Comparison of ENCODE assay signal across 26 cellular contexts in genomic region chr10:55351431-55351830, GRCh38.
"Had no signal": no experiment of that assay in that cellular context is flagged by ENCODE, and none has a peak within 500 bp of the region (broad histone marks: within the 10 kb centered on the region; RNA-seq: fewer than 3 reads in every experiment).

No MANE protein-coding gene starts in this region.

- H3K9me3 Mint-ChIP-seq: dendritic cell treated with granulocyte-macrophage colony-stimulating factor and Interleukin-4, amounts not matched to agents 40 ng/mL and 50 ng/mL, for 4 days; endodermal cell; mesothelial cell of epicardium; type B pancreatic cell had no signal

- H3K4me1 Mint-ChIP-seq: mesothelial cell of epicardium had no signal

- ATAC-seq: esophagus mucosa; gastrocnemius medialis; heart left ventricle; left cardiac atrium; left lung; mucosa of descending colon; natural killer cell treated with Interleukin-12 subunit alpha and Interleukin-12 subunit beta and Interleukin-15 and Interleukin-18, amount 100 ng/mL, for 72 hours; sciatic nerve had no signal

- DNase-seq: colonic mucosa; effector CD8-positive, alpha-beta T cell; endodermal cell; foreskin fibroblast; gastrocnemius medialis; heart left ventricle; left cardiac atrium; left lung; mesenchymal stem cell; mucosa of descending colon; naive B cell; stimulated activated CD4-positive, alpha-beta T cell treated with anti-CD3 and anti-CD28 coated beads, Interleukin-12 subunit alpha, Interleukin-12 subunit beta, amount 100 ng/mL, for 4 hours; stimulated activated CD4-positive, alpha-beta T cell treated with anti-CD3 and anti-CD28 coated beads, Interleukin-1b, Interleukin-23, amount 100 ng/mL, for 48 hours; stimulated activated CD4-positive, alpha-beta T cell treated with anti-CD3 and anti-CD28 coated beads, Interleukin-4, amount 100 ng/mL, for 1 hour; stimulated activated CD8-positive, alpha-beta memory T cell treated with anti-CD3 and anti-CD28 coated beads, Interleukin-4, amount 100 ng/mL, for 48 hours; stimulated activated naive CD4-positive, alpha-beta T cell treated with Interleukin-2 at 50 U/mL for 16 hours; stomach; testis; tibial artery had no signal

- H3K36me3 Mint-ChIP-seq: mesothelial cell of epicardium; naive B cell; natural killer cell treated with Interleukin-12 subunit alpha and Interleukin-12 subunit beta and Interleukin-15 and Interleukin-18, amount 100 ng/mL, for 72 hours; type B pancreatic cell had no signal

- H3K27ac Mint-ChIP-seq: dendritic cell treated with granulocyte-macrophage colony-stimulating factor and Interleukin-4, amounts not matched to agents 40 ng/mL and 50 ng/mL, for 4 days; endodermal cell; mesothelial cell of epicardium; natural killer cell treated with Interleukin-12 subunit alpha and Interleukin-12 subunit beta and Interleukin-15 and Interleukin-18, amount 100 ng/mL, for 72 hours; type B pancreatic cell had no signal

- H3K27me3 Mint-ChIP-seq: dendritic cell treated with granulocyte-macrophage colony-stimulating factor and Interleukin-4, amounts not matched to agents 40 ng/mL and 50 ng/mL, for 4 days; naive B cell; natural killer cell treated with Interleukin-12 subunit alpha and Interleukin-12 subunit beta and Interleukin-15 and Interleukin-18, amount 100 ng/mL, for 72 hours; type B pancreatic cell had no signal

- H3K4me3 Mint-ChIP-seq: dendritic cell treated with granulocyte-macrophage colony-stimulating factor and Interleukin-4, amounts not matched to agents 40 ng/mL and 50 ng/mL, for 4 days; endodermal cell; mesothelial cell of epicardium; naive B cell; natural killer cell treated with Interleukin-12 subunit alpha and Interleukin-12 subunit beta and Interleukin-15 and Interleukin-18, amount 100 ng/mL, for 72 hours; neural crest cell; type B pancreatic cell had no signal
